9 cellular contexts compared by ENCODE assay signal in genomic region chr17:76492989-76493501, GRCh38. TPM values are rescaled to one million over a fixed set of nuclear protein-coding genes. Genes with fewer than 3 reads are reported as not detected.
A peak's percentile ranks its signal among the peaks of the same experiment; 100 is the strongest.
DNase-seq lines count a peak whose midpoint lies in the region; ATAC-seq and TF ChIP-seq lines count a peak whose summit lies in the region.
"Had no signal": no experiment of that assay in that cellular context is flagged by ENCODE, and none has a peak within 500 bp of the region (broad histone marks: within the 10 kb centered on the region; RNA-seq: fewer than 3 reads in every experiment).

No MANE protein-coding gene starts in this region.

- H3K4me3 Mint-ChIP-seq in activated T-helper 17 cell treated with anti-CD3 and anti-CD28 coated beads, Interleukin-2, amount 50 U/mL, for 72 hours = peak overlapping the region; percentile 92

- H3K36me3 Mint-ChIP-seq in activated T-helper 17 cell treated with anti-CD3 and anti-CD28 coated beads, Interleukin-2, amount 50 U/mL, for 72 hours (ENCODE audit: low read depth) = peaks cover 13% of the 10 kb centered on the region

- no peaks in the 10 kb centered on the region for H3K9me3 Mint-ChIP-seq in activated T-helper 17 cell treated with anti-CD3 and anti-CD28 coated beads, Interleukin-2, amount 50 U/mL, for 72 hours

- H3K9me3 ChIP-seq in MG63 (no peaks in the 10 kb centered on the region), ovary (no peaks in the 10 kb centered on the region)

- no peaks in the 10 kb centered on the region for H3K27me3 Mint-ChIP-seq in activated T-helper 17 cell treated with anti-CD3 and anti-CD28 coated beads, Interleukin-2, amount 50 U/mL, for 72 hours

- H3K4me3 ChIP-seq in MG63 = no peak overlapping the region
- no peak overlapping the region for H3K4me3 ChIP-seq in fibroblast of the aortic adventitia (ENCODE audit: low read depth, low read length)
- no peak overlapping the region for H3K4me3 ChIP-seq in ovary
- H3K4me3 ChIP-seq: SK-N-MC had no signal

- peak overlapping the region; percentile 98 for H3K27ac Mint-ChIP-seq in activated T-helper 17 cell treated with anti-CD3 and anti-CD28 coated beads, Interleukin-2, amount 50 U/mL, for 72 hours

- no peak for TF ChIP-seq CTCF in fibroblast of the aortic adventitia (IDR thresholded peaks at IDR 0.05; ENCODE audit: insufficient read depth, low read length)
- TF ChIP-seq CTCF in ovary (IDR thresholded peaks at IDR 0.05) = no peak

- TF ChIP-seq POLR2A in ovary (IDR thresholded peaks at IDR 0.05) = no peak

- peaks cover 20% of the 10 kb centered on the region for H3K4me1 Mint-ChIP-seq in activated T-helper 17 cell treated with anti-CD3 and anti-CD28 coated beads, Interleukin-2, amount 50 U/mL, for 72 hours

- intact Hi-C loops in ovary (cut with DNase I) = no loop called here

- ATAC-seq in GM21515 (IDR thresholded peaks at IDR 0.05; ENCODE audit: unreplicated experiment) = peak; percentile 36
- ATAC-seq in activated T-helper 17 cell treated with anti-CD3 and anti-CD28 coated beads, Interleukin-2, amount 50 U/mL, for 72 hours (replicated peaks) = peak; percentile 88

- DNase-seq in EL (peak; percentile 90), MG63 (peak; percentile 80), fibroblast of the aortic adventitia (ENCODE audit: low read depth) (peak; percentile 50), ovary (peak in 3 of 5 donors; percentile 51 to 68 (median 55)), NCI-H748 (lab: John Stamatoyannopoulos, UW; ENCODE audit: unreplicated experiment) (no peak), NCI-H526 treated with DMSO at 0.1 percent for 48 hours (lab: John Stamatoyannopoulos, UW) (no peak)

- H3K36me3 ChIP-seq in MG63 = peaks cover 3% of the 10 kb centered on the region; the same call in 1 of the 2 replicates
- H3K36me3 ChIP-seq in ovary = no peaks in the 10 kb centered on the region

- 17 to 25% (median 19%) methylated on average over 15 of the region's 15 CpGs for WGBS in ovary, 3 donors

- TF ChIP-seq EP300 in ovary (IDR thresholded peaks at IDR 0.05) = no peak

- peak overlapping the region in 1 of 2 donors; percentile 39 for H3K27ac ChIP-seq in ovary
- H3K27ac ChIP-seq: SK-N-MC had no signal

- peaks cover 16% of the 10 kb centered on the region for H3K4me1 ChIP-seq in ovary (ENCODE audit: insufficient read depth)

- H3K27me3 ChIP-seq in MG63 (no peaks in the 10 kb centered on the region), ovary (no peaks in the 10 kb centered on the region)

RNA-seq across cellular contexts. Expression of gene RHBDF2, which starts 8.2 kb away (rescaled TPM):
- total RNA-seq in MG63 (2014; rRNA removed; shearing (Covaris generic); ENCODE audit: low replicate concordance) = 5.9 and 20.9 TPM in 2 replicates
- total RNA-seq in activated T-helper 17 cell treated with anti-CD3 and anti-CD28 coated beads, Interleukin-2, amount 50 U/mL, for 72 hours = 10 to 100 TPM; 33.3 to 56.5 TPM
- 1.4 and 2.6 TPM in 2 replicates for total RNA-seq in fibroblast of the aortic adventitia (ENCODE audit: low replicate concordance)
- total RNA-seq in ovary = 10 to 100 TPM; 11.7 to 39.9 (median 26.1) TPM
- polyA plus RNA-seq in ovary = 1 to 10 TPM; 3.3 to 8.8 TPM

RNA-seq across cellular contexts. Expression of gene AANAT, which starts 25.6 kb away (rescaled TPM):
- total RNA-seq in MG63 (2014; rRNA removed; shearing (Covaris generic); ENCODE audit: low replicate concordance) = not detected in 2 replicates
- total RNA-seq in activated T-helper 17 cell treated with anti-CD3 and anti-CD28 coated beads, Interleukin-2, amount 50 U/mL, for 72 hours = not detected
- total RNA-seq in fibroblast of the aortic adventitia (ENCODE audit: low replicate concordance) (not detected in 2 replicates), ovary (not detected)
- not detected for polyA plus RNA-seq in ovary

RNA-seq across cellular contexts. Expression of gene UBE2O, which starts 40.1 kb away (rescaled TPM):
- 19.7 and 32.7 TPM in 2 replicates for total RNA-seq in MG63 (2014; rRNA removed; shearing (Covaris generic); ENCODE audit: low replicate concordance)
- total RNA-seq in activated T-helper 17 cell treated with anti-CD3 and anti-CD28 coated beads, Interleukin-2, amount 50 U/mL, for 72 hours = 10 to 100 TPM; 35.3 to 38.7 TPM
- total RNA-seq in fibroblast of the aortic adventitia (ENCODE audit: low replicate concordance) (13.2 and 16.3 TPM in 2 replicates), ovary (10 to 100 TPM; 11.3 to 37.2 (median 29.0) TPM)
- polyA plus RNA-seq in ovary = 10 to 100 TPM in 1 of 2 donors, 1 to 10 TPM in 1; 8.3 to 15.4 TPM

RNA-seq across cellular contexts. Expression of gene CYGB, which starts 44.5 kb away (rescaled TPM):
- total RNA-seq in MG63 (2014; rRNA removed; shearing (Covaris generic); ENCODE audit: low replicate concordance) = 7.6 and 14.0 TPM in 2 replicates
- not detected for total RNA-seq in activated T-helper 17 cell treated with anti-CD3 and anti-CD28 coated beads, Interleukin-2, amount 50 U/mL, for 72 hours
- total RNA-seq in fibroblast of the aortic adventitia (ENCODE audit: low replicate concordance) = 25.9 and 35.2 TPM in 2 replicates
- 10 to 100 TPM in 2 of 7 donors, 1 to 10 TPM in 5; 3.9 to 35.7 (median 8.0) TPM for total RNA-seq in ovary
- 10 to 100 TPM; 14.6 to 18.2 TPM for polyA plus RNA-seq in ovary

RNA-seq across cellular contexts. Expression of gene PRCD, which starts 46.8 kb away (rescaled TPM):
- total RNA-seq in MG63 (2014; rRNA removed; shearing (Covaris generic); ENCODE audit: low replicate concordance) = 1.2 TPM in 1 of 2 replicates, not detected in the other
- not detected for total RNA-seq in activated T-helper 17 cell treated with anti-CD3 and anti-CD28 coated beads, Interleukin-2, amount 50 U/mL, for 72 hours
- total RNA-seq in fibroblast of the aortic adventitia (ENCODE audit: low replicate concordance) (4.2 and 9.4 TPM in 2 replicates), ovary (10 to 100 TPM in 1 of 7 donors, 1 to 10 TPM in 6; 2.3 to 12.2 (median 2.8) TPM)
- 1 to 10 TPM; 1.5 to 7.0 TPM for polyA plus RNA-seq in ovary

Comparison
In these comparisons a context has a peak if more than half of its experiments do, and no peak if none do; other contexts are left out.
1. DNase-seq: peak in EL (single experiment), MG63 (single experiment), fibroblast of the aortic adventitia (single experiment) and ovary (3 of 5); none in NCI-H748 (single experiment) and NCI-H526 treated with DMSO at 0.1 percent for 48 hours (single experiment).